In genomic region chr2:95074663-95075439, GRCh38 we compare ENCODE assay signal across 11 cellular contexts. TPM values are rescaled to one million over a fixed set of nuclear protein-coding genes. Genes with fewer than 3 reads are reported as not detected.
A peak's percentile ranks its signal among the peaks of the same experiment; 100 is the strongest.
DNase-seq lines count a peak whose midpoint lies in the region; TF ChIP-seq lines count a peak whose summit lies in the region.
"Had no signal": no experiment of that assay in that cellular context is flagged by ENCODE, and none has a peak within 500 bp of the region (broad histone marks: within the 10 kb centered on the region; RNA-seq: fewer than 3 reads in every experiment).

No MANE protein-coding gene starts in this region.

- peak overlapping the region; percentile 68 for H3K4me3 ChIP-seq in CD8-positive, alpha-beta memory T cell (ENCODE audit: low read length)

- peaks cover 42 to 70% (median 53%) of the 10 kb centered on the region in 3 donors for H3K4me1 Mint-ChIP-seq in CD8-positive, alpha-beta memory T cell
- peaks cover 68% of the 10 kb centered on the region for H3K4me1 Mint-ChIP-seq in activated naive CD8-positive, alpha-beta T cell (ENCODE audit: low read depth)
- no peaks in the 10 kb centered on the region for H3K4me1 Mint-ChIP-seq in endothelial cell (ENCODE audit: unreplicated experiment)

- H3K4me3 Mint-ChIP-seq in CD8-positive, alpha-beta memory T cell = peak overlapping the region; percentile 53 to 77 (median 74)
- peak overlapping the region; percentile 78 for H3K4me3 Mint-ChIP-seq in activated naive CD8-positive, alpha-beta T cell
- no peak overlapping the region for H3K4me3 Mint-ChIP-seq in endothelial cell (ENCODE audit: unreplicated experiment)

- no peaks in the 10 kb centered on the region for H3K9me3 Mint-ChIP-seq in CD8-positive, alpha-beta memory T cell
- no peaks in the 10 kb centered on the region for H3K9me3 Mint-ChIP-seq in activated naive CD8-positive, alpha-beta T cell (ENCODE audit: low read depth)
- H3K9me3 Mint-ChIP-seq in endothelial cell (ENCODE audit: unreplicated experiment) = no peaks in the 10 kb centered on the region

- peaks cover 0 to 12% of the 10 kb centered on the region in 2 donors for H3K27me3 Mint-ChIP-seq in CD8-positive, alpha-beta memory T cell
- H3K27me3 Mint-ChIP-seq in activated naive CD8-positive, alpha-beta T cell = no peaks in the 10 kb centered on the region
- H3K27me3 Mint-ChIP-seq in endothelial cell (ENCODE audit: unreplicated experiment) = peaks cover 11% of the 10 kb centered on the region

- H3K4me1 ChIP-seq in CD8-positive, alpha-beta memory T cell (ENCODE audit: insufficient read depth, low read length) = peaks cover 69% of the 10 kb centered on the region

- CTCF ChIA-PET in CD8-positive, alpha-beta memory T cell (lab: Charles Lee) = interaction anchor here (1.0 to 12.7 kb wide), 10 partner anchors 9 to 51 kb away, joined by 3 to 286 read pairs (median 4); partner anchors contain the start of gene MAL

- peak overlapping the region in 6 of 8 donors; percentile 32 to 86 (median 60) for H3K27ac Mint-ChIP-seq in CD8-positive, alpha-beta memory T cell
- peak overlapping the region; percentile 94 for H3K27ac Mint-ChIP-seq in activated naive CD8-positive, alpha-beta T cell
- H3K27ac Mint-ChIP-seq in endothelial cell (ENCODE audit: unreplicated experiment) = no peak overlapping the region

- DNase-seq in CD8-positive, alpha-beta memory T cell = peak in 3 of 5 donors; percentile 42 to 84 (median 63)
- peak; percentile 79 for DNase-seq in activated CD4-positive, alpha-beta T cell treated with anti-CD3 and anti-CD28 coated beads for 48 hours
- peak in 3 of 4 experiments; percentile 24 to 37 (median 31) for DNase-seq in stimulated activated CD4-positive, alpha-beta T cell treated with anti-CD3 and anti-CD28 coated beads, Interleukin-1b, Interleukin-23, amount 100 ng/mL, for 24 hours (ENCODE audit: low read depth in 4 of 4, low spot score in 1 of 4)
- DNase-seq in AG20443 (ENCODE audit: low spot score) (no peak), nucleus accumbens (lab: John Stamatoyannopoulos, UW) (no peak), endothelial cell (ENCODE audit: low spot score) (no peak), hippocampal formation (lab: John Stamatoyannopoulos, UW) (no peak)
- DNase-seq: NCI-H226 had no signal

- TF ChIP-seq CTCF in endothelial cell (IDR thresholded peaks at IDR 0.05; ENCODE audit: unreplicated experiment) = no peak

- H3K36me3 Mint-ChIP-seq in CD8-positive, alpha-beta memory T cell = no peaks in the 10 kb centered on the region
- no peaks in the 10 kb centered on the region for H3K36me3 Mint-ChIP-seq in activated naive CD8-positive, alpha-beta T cell
- no peaks in the 10 kb centered on the region for H3K36me3 Mint-ChIP-seq in endothelial cell (ENCODE audit: low read depth, unreplicated experiment)

- no peaks in the 10 kb centered on the region for H3K9me3 ChIP-seq in CD8-positive, alpha-beta memory T cell (ENCODE audit: low read length)

- POLR2A ChIA-PET in CD8-positive, alpha-beta memory T cell (lab: Charles Lee) = interaction anchor here (0.8 to 3.4 kb wide), 2 partner anchors 46 to 51 kb away, joined by 4 to 38 read pairs; partner anchors contain the start of gene MAL

- no peaks in the 10 kb centered on the region for H3K36me3 ChIP-seq in CD8-positive, alpha-beta memory T cell (ENCODE audit: insufficient read depth, low read length)

- no peak overlapping the region for H3K27ac ChIP-seq in CD8-positive, alpha-beta memory T cell (ENCODE audit: low read depth, low read length)

- no peaks in the 10 kb centered on the region for H3K27me3 ChIP-seq in CD8-positive, alpha-beta memory T cell (ENCODE audit: insufficient read depth, low read length, poor library complexity, severe bottlenecking)

RNA-seq across cellular contexts. Expression of gene MRPS5, which starts 46.8 kb away (rescaled TPM):
- 10 to 100 TPM; 69.0 to 75.9 TPM for total RNA-seq in CD8-positive, alpha-beta memory T cell
- 45.8 TPM for polyA plus RNA-seq in CD8-positive, alpha-beta memory T cell
- total RNA-seq in endothelial cell (ENCODE audit: unreplicated experiment) = 47.5 TPM

RNA-seq across cellular contexts. Expression of gene MAL, which starts 49.3 kb away (rescaled TPM):
- 10 to 100 TPM; 25.2 to 27.3 TPM for total RNA-seq in CD8-positive, alpha-beta memory T cell
- 50.4 TPM for polyA plus RNA-seq in CD8-positive, alpha-beta memory T cell
- not detected for total RNA-seq in endothelial cell (ENCODE audit: unreplicated experiment)
- total RNA-seq: H1, pulmonary artery endothelial cell had no signal
- polyA plus RNA-seq: H1 had no signal

Comparison
In these comparisons a context has a peak if more than half of its experiments do, and no peak if none do; other contexts are left out.
1. DNase-seq: peak in CD8-positive, alpha-beta memory T cell (3 of 5), activated CD4-positive, alpha-beta T cell treated with anti-CD3 and anti-CD28 coated beads for 48 hours (single experiment) and stimulated activated CD4-positive, alpha-beta T cell treated with anti-CD3 and anti-CD28 coated beads, Interleukin-1b, Interleukin-23, amount 100 ng/mL, for 24 hours (3 of 4); none in AG20443 (single experiment), nucleus accumbens (0 of 56), endothelial cell (single experiment) and hippocampal formation (0 of 2).
2. RNA of gene MAL, which starts 49.3 kb away (total RNA-seq): 25.2 to 27.3 TPM in CD8-positive, alpha-beta memory T cell; not detected in endothelial cell (single experiment); every median in the first group is over 10 times any median in the second.